Comparison of ENCODE assay signal across 17 cellular contexts in genomic region chr5:65893749-65894430, GRCh38.
"Had no signal": no experiment of that assay in that cellular context is flagged by ENCODE, and none has a peak within 500 bp of the region (broad histone marks: within the 10 kb centered on the region; RNA-seq: fewer than 3 reads in every experiment).

No MANE protein-coding gene starts in this region.

- DNase-seq: colonic mucosa; dermis blood vessel endothelial cell; erythroblast; foreskin keratinocyte; left cardiac atrium; left ventricle myocardium inferior; lower lobe of right lung; midbrain; occipital lobe; pancreas; right cardiac atrium; stimulated activated CD4-positive, alpha-beta T cell treated with anti-CD3 and anti-CD28 coated beads, Interleukin-2, amount 100 ng/mL, for 48 hours; stimulated activated naive CD4-positive, alpha-beta T cell treated with Interleukin-2 at 50 U/mL for 16 hours had no signal

- ATAC-seq: foreskin keratinocyte; left cardiac atrium; lower lobe of right lung; natural killer cell treated with Interleukin-12 subunit alpha and Interleukin-12 subunit beta and Interleukin-15 and Interleukin-18, amount 100 ng/mL, for 72 hours; pancreas; right cardiac atrium had no signal

- H3K9me3 ChIP-seq: colonic mucosa, left ventricle myocardium inferior, lower lobe of right lung, pancreas had no signal

- H3K4me1 ChIP-seq: colonic mucosa, foreskin keratinocyte, left ventricle myocardium inferior, lower lobe of right lung, pancreas had no signal

- H3K27ac ChIP-seq: colonic mucosa, foreskin keratinocyte, left ventricle myocardium inferior, lower lobe of right lung, pancreas had no signal

- H3K36me3 ChIP-seq: colonic mucosa, left ventricle myocardium inferior, lower lobe of right lung, pancreas had no signal

- H3K4me2 ChIP-seq: smooth muscle cell had no signal

- H3K27me3 ChIP-seq: foreskin keratinocyte, pancreas had no signal

- H3K4me3 ChIP-seq: colonic mucosa, left ventricle myocardium inferior, lower lobe of right lung, pancreas, smooth muscle cell had no signal

- FAIRE-seq: endothelial cell of umbilical vein, islet of Langerhans, pancreas had no signal
